ENCODE assay signal across 8 cellular contexts in genomic region chr22:30947821-30948454, GRCh38. TPM values are rescaled to one million over a fixed set of nuclear protein-coding genes. Genes with fewer than 3 reads are reported as not detected.
DNase-seq lines count a peak whose midpoint lies in the region; ATAC-seq and TF ChIP-seq lines count a peak whose summit lies in the region.

No MANE protein-coding gene starts in this region.

- peaks cover 50% of the 10 kb centered on the region for H3K36me3 Mint-ChIP-seq in neural progenitor cell

- H3K4me3 ChIP-seq in GM06990 (replicated peaks; ENCODE audit: low read depth, low read length) (no peak overlapping the region), Panc1 (ENCODE audit: low read depth in 2 of 2, low read length in 2 of 2) (no peak overlapping the region), esophagus (ENCODE audit: low read depth in 1 of 2, low read length in 2 of 2) (no peak overlapping the region), neural progenitor cell (peak overlapping the region; percentile 18)

- peaks cover 15% of the 10 kb centered on the region for H3K4me1 Mint-ChIP-seq in neural progenitor cell

- CTCF ChIA-PET in Panc1 (lab: Charles Lee), result no interaction called here

- H3K36me3 ChIP-seq in GM06990 (ENCODE audit: control insufficient read depth, insufficient read depth, low read length), result peaks cover 11% of the 10 kb centered on the region
- peaks cover 13% of the 10 kb centered on the region for H3K36me3 ChIP-seq in Panc1 (ENCODE audit: control insufficient read depth, insufficient read depth, low read length)
- peaks cover 7 to 23% of the 10 kb centered on the region in 2 donors for H3K36me3 ChIP-seq in esophagus (ENCODE audit: control insufficient read depth in 2 of 2, insufficient read depth in 2 of 2, low read length in 1 of 2)
- no peaks in the 10 kb centered on the region for H3K36me3 ChIP-seq in neural progenitor cell

- H3K79me2 ChIP-seq in neural progenitor cell (ENCODE audit: low read depth), result peaks cover 18% of the 10 kb centered on the region

- intact Hi-C loops in Panc1 (cut with micrococcal nuclease; ENCODE audit: unreplicated experiment) (loop anchor here (5.0 kb wide), 1 partner anchor 134 kb away; the partner anchor contains the start of gene SMTN), posterior vena cava (cut with DNase I) (loop anchor here (2.0 to 5.0 kb wide), 2 partner anchors 137 to 139 kb away; no protein-coding TSS in a partner anchor)

- no peak overlapping the region for H3K27ac Mint-ChIP-seq in neural progenitor cell

- DNase-seq in A172 (ENCODE audit: low spot score) (peak; percentile 18), GM06990 (ENCODE audit: extremely low read depth, insufficient read length) (no peak), Panc1 (ENCODE audit: low read depth, low spot score) (no peak), neural progenitor cell (ENCODE audit: low spot score) (peak; percentile 56), posterior vena cava (ENCODE audit: low spot score) (no peak)
- DNase-seq in activated CD4-positive, alpha-beta T cell treated with anti-CD3 and anti-CD28 coated beads for 1 hour, result no peak

- in situ Hi-C loops in Panc1 (cut with HindIII; ENCODE audit: low pct_unique_long_range_greater_than_20kb, low sequenced_read_pairs), result no loop called here

- no peaks in the 10 kb centered on the region for H3K9me3 ChIP-seq in Panc1 (ENCODE audit: control insufficient read depth, insufficient read depth, low read depth, low read length)
- no peaks in the 10 kb centered on the region for H3K9me3 ChIP-seq in esophagus (ENCODE audit: control insufficient read depth in 2 of 2, insufficient read depth in 1 of 2, low read depth in 1 of 2, low read length in 1 of 2)
- no peaks in the 10 kb centered on the region for H3K9me3 ChIP-seq in neural progenitor cell (ENCODE audit: low read depth)

- H3K27me3 Mint-ChIP-seq in neural progenitor cell (ENCODE audit: insufficient read depth, low read depth), result peaks cover 2% of the 10 kb centered on the region

- H3K9ac ChIP-seq in neural progenitor cell, result no peak overlapping the region

- TF ChIP-seq CTCF in GM06990 (IDR thresholded peaks at IDR 0.05; ENCODE audit: insufficient read depth, low read length, poor library complexity, severe bottlenecking), result peak; percentile 49
- TF ChIP-seq CTCF in Panc1 (IDR thresholded peaks at IDR 0.05), result peak; percentile 46; the same call in 1 of the 2 replicates
- TF ChIP-seq CTCF in neural progenitor cell (IDR thresholded peaks at IDR 0.05), result peak; percentile 63

- WGBS in esophagus, 2 donors, result 10 to 14% methylated on average over 2 of the region's 2 CpGs

- H3K4me1 ChIP-seq in Panc1 (ENCODE audit: control insufficient read depth, insufficient read depth, low read length), result no peaks in the 10 kb centered on the region
- H3K4me1 ChIP-seq in esophagus (ENCODE audit: control insufficient read depth in 2 of 2, insufficient read depth in 2 of 2, low read length in 1 of 2), result peaks cover 0 to 11% of the 10 kb centered on the region in 2 donors
- peaks cover 29% of the 10 kb centered on the region for H3K4me1 ChIP-seq in neural progenitor cell

- ATAC-seq in Panc1 (no peak), HG02798 (IDR thresholded peaks at IDR 0.05; ENCODE audit: poor library complexity, unreplicated experiment) (no peak)

- peak overlapping the region; percentile 68 for H3K4me2 ChIP-seq in neural progenitor cell

- H3K9me3 Mint-ChIP-seq in neural progenitor cell, result no peaks in the 10 kb centered on the region

- POLR2A ChIA-PET in Panc1 (lab: Charles Lee), result no interaction called here

- no peak overlapping the region for H2AFZ ChIP-seq in neural progenitor cell (replicated peaks)

- peaks cover 32% of the 10 kb centered on the region for H3F3A ChIP-seq in neural progenitor cell (ENCODE audit: low read depth)

- H4K20me1 ChIP-seq in neural progenitor cell (ENCODE audit: low read depth), result peaks cover 47% of the 10 kb centered on the region

- H3K27me3 ChIP-seq in GM06990 (replicated peaks; ENCODE audit: control insufficient read depth, insufficient read depth, low read length) (no peaks in the 10 kb centered on the region), Panc1 (ENCODE audit: control insufficient read depth, insufficient read depth, low read length) (no peaks in the 10 kb centered on the region), esophagus (ENCODE audit: control insufficient read depth in 1 of 2, insufficient read depth in 2 of 2, low read length in 2 of 2) (no peaks in the 10 kb centered on the region), neural progenitor cell (no peaks in the 10 kb centered on the region)

- H3K27ac ChIP-seq in Panc1 (ENCODE audit: low read length), result no peak overlapping the region
- H3K27ac ChIP-seq in esophagus (ENCODE audit: low read depth in 2 of 2, low read length in 1 of 2), result peak overlapping the region; percentile 68 to 88
- H3K27ac ChIP-seq in neural progenitor cell, result peak overlapping the region; percentile 78

- BruUV-seq in Panc1 (replicated peaks; lab: Mats Ljungman, UMichigan), result no TSS peak

- no peak overlapping the region for H3K4me3 Mint-ChIP-seq in neural progenitor cell

RNA-seq across cellular contexts. Expression of gene MORC2, which starts 20.6 kb away (rescaled TPM):
- total RNA-seq in A172 (2014; rRNA removed; shearing (Covaris generic)), result 11.8 and 12.1 TPM in 2 replicates
- total RNA-seq in Panc1 (2021; ENCODE audit: unreplicated experiment) (31.5 TPM), neural progenitor cell (ENCODE audit: low replicate concordance) (29.8 and 35.0 TPM in 2 replicates), posterior vena cava (10 to 100 TPM; 23.8 to 27.5 TPM)
- 38.2 TPM for polyA plus RNA-seq in Panc1 (2012; ENCODE audit: insufficient read length)
- 10 to 100 TPM in 1 of 2 donors, 1 to 10 TPM in 1; 8.4 to 19.3 TPM for polyA plus RNA-seq in esophagus

RNA-seq across cellular contexts. Expression of gene TUG1, which starts 21.1 kb away (rescaled TPM):
- total RNA-seq in A172 (2014; rRNA removed; shearing (Covaris generic)), result 42.4 and 44.8 TPM in 2 replicates
- total RNA-seq in Panc1 (2021; ENCODE audit: unreplicated experiment) (69.8 TPM), neural progenitor cell (ENCODE audit: low replicate concordance) (130 and 136 TPM in 2 replicates), posterior vena cava (10 to 100 TPM; 61.7 to 65.8 TPM)
- polyA plus RNA-seq in Panc1 (2012; ENCODE audit: insufficient read length), result 33.1 TPM
- polyA plus RNA-seq in esophagus, result 10 to 100 TPM; 24.7 to 25.6 TPM

Comparison
In these comparisons a context has a peak if more than half of its experiments do, and no peak if none do; other contexts are left out.
1. DNase-seq: peak in A172 (single experiment) and neural progenitor cell (single experiment); none in GM06990 (single experiment), Panc1 (single experiment), activated CD4-positive, alpha-beta T cell treated with anti-CD3 and anti-CD28 coated beads for 1 hour (single experiment) and posterior vena cava (single experiment).
2. Peak in every context shown above with its lines, with median percentiles within 50 percentile points of each other: CTCF ChIP-seq.